Comparison of ENCODE assay signal across 8 cellular contexts in genomic region chr4:168480991-168481588, GRCh38. TPM values are rescaled to one million over a fixed set of nuclear protein-coding genes. Genes with fewer than 3 reads are reported as not detected.
A peak's percentile ranks its signal among the peaks of the same experiment; 100 is the strongest.
DNase-seq lines count a peak whose midpoint lies in the region; ATAC-seq and TF ChIP-seq lines count a peak whose summit lies in the region.

No MANE protein-coding gene starts in this region.

- H3K27ac ChIP-seq in RWPE1 = no peak overlapping the region
- H3K27ac ChIP-seq in heart right ventricle = peak overlapping the region; percentile 80 to 98 (median 94)

- POLR2A ChIA-PET in RWPE1 (lab: Yijun Ruan, JAX; ENCODE audit: low non-redundant PET) = no interaction called here

- CTCF ChIA-PET in RWPE1 (lab: Yijun Ruan, JAX) = no interaction called here

- 9 to 15% methylated on average over 7 of the region's 7 CpGs for WGBS in heart right ventricle, 2 donors

- peak overlapping the region; percentile 98 for H3K9ac ChIP-seq in adipocyte (ENCODE audit: low read length)

- H3K9me3 ChIP-seq in adipocyte (ENCODE audit: control insufficient read depth, low read length) (no peaks in the 10 kb centered on the region), heart right ventricle (no peaks in the 10 kb centered on the region)

- ATAC-seq in GM18870 (IDR thresholded peaks at IDR 0.05; ENCODE audit: unreplicated experiment) (peak; percentile 47), HG03469 (IDR thresholded peaks at IDR 0.05; ENCODE audit: unreplicated experiment) (peak; percentile 25), heart right ventricle (peak; percentile 34 to 78 (median 66)), GM18873 (IDR thresholded peaks at IDR 0.05; ENCODE audit: low FRiP score, unreplicated experiment) (no peak)

- TF ChIP-seq CTCF in RWPE1 (conservative IDR thresholded peaks at IDR 0.05; ENCODE audit: low read depth) (no peak), heart right ventricle (IDR thresholded peaks at IDR 0.05) (no peak), retinal pigment epithelial cell (conservative IDR thresholded peaks at IDR 0.05; ENCODE audit: low read depth, low read length) (no peak)

- intact Hi-C loops in heart right ventricle (cut with DNase I) = loop anchor here in 6 of 10 donors (1.0 to 10.0 kb wide), 5 partner anchors 66 to 164 kb away; partner anchors contain the start of gene DDX60 (in 4 of the 6)

- H3K4me1 ChIP-seq in adipocyte (ENCODE audit: control insufficient read depth, insufficient read depth, low read length) (peaks cover 35% of the 10 kb centered on the region), heart right ventricle (peaks cover 0 to 51% (median 16%) of the 10 kb centered on the region in 9 donors)

- no peaks in the 10 kb centered on the region for H3K36me3 ChIP-seq in adipocyte (ENCODE audit: control insufficient read depth, insufficient read depth, low read length, severe bottlenecking)
- no peaks in the 10 kb centered on the region for H3K36me3 ChIP-seq in heart right ventricle

- H3K27me3 ChIP-seq in adipocyte (replicated peaks; ENCODE audit: control insufficient read depth, insufficient read depth, low read length) (no peaks in the 10 kb centered on the region), heart right ventricle (no peaks in the 10 kb centered on the region)

- H3K4me3 ChIP-seq in adipocyte (ENCODE audit: low read length) (peak overlapping the region; percentile 94), heart right ventricle (peak overlapping the region; percentile 23 to 87 (median 74)), retinal pigment epithelial cell (ENCODE audit: low read length) (peak overlapping the region; percentile 53)

- DNase-seq in AG20443 (ENCODE audit: low spot score) (peak; percentile 51), RWPE1 (ENCODE audit: low spot score) (peak; percentile 75), adipocyte (ENCODE audit: low read depth) (peak; percentile 83), heart right ventricle (peak in 1 of 2 donors; percentile 14), retinal pigment epithelial cell (ENCODE audit: low read depth) (no peak)

RNA-seq across cellular contexts. Expression of gene DDX60L, which starts 0.8 kb away (rescaled TPM):
- total RNA-seq in heart right ventricle = 10 to 100 TPM in 3 of 10 donors, 1 to 10 TPM in 7; 5.8 to 16.8 (median 9.3) TPM
- polyA plus RNA-seq in heart right ventricle = 10 to 100 TPM in 1 of 2 donors, 1 to 10 TPM in 1; 2.7 to 16.6 TPM

RNA-seq across cellular contexts. Expression of gene PALLD, which starts 15.8 kb away (rescaled TPM):
- 1,000 to 10,000 TPM in 3 of 10 donors, 100 to 1,000 TPM in 7; 588 to 1,537 (median 701) TPM for total RNA-seq in heart right ventricle
- polyA plus RNA-seq in heart right ventricle = 100 to 1,000 TPM; 169 to 484 TPM
